15 cellular contexts compared by ENCODE assay signal in genomic region chr17:56142325-56142724, GRCh38. TPM values are rescaled to one million over a fixed set of nuclear protein-coding genes. Genes with fewer than 3 reads are reported as not detected.
DNase-seq lines count a peak whose midpoint lies in the region; ATAC-seq and TF ChIP-seq lines count a peak whose summit lies in the region.
"Had no signal": no experiment of that assay in that cellular context is flagged by ENCODE, and none has a peak within 500 bp of the region (broad histone marks: within the 10 kb centered on the region; RNA-seq: fewer than 3 reads in every experiment).

No MANE protein-coding gene starts in this region.

- no peak for TF ChIP-seq CTCF in IMR-90 (conservative IDR thresholded peaks at IDR 0.05; ENCODE audit: low read depth, low read length)
- no peak for TF ChIP-seq CTCF in mammary epithelial cell (conservative IDR thresholded peaks at IDR 0.05 in 1 of 2, IDR thresholded peaks at IDR 0.05 in 1 of 2; ENCODE audit: extremely low read depth in 1 of 2, insufficient read depth in 1 of 2, low read depth in 1 of 2, low read length in 2 of 2)

- peak overlapping the region; percentile 94 for H4K91ac ChIP-seq in IMR-90 (ENCODE audit: insufficient read depth, low read depth, low read length)
- no peak overlapping the region for H4K91ac ChIP-seq in mesenchymal stem cell (ENCODE audit: low read length)

- H3K14ac ChIP-seq in IMR-90 (replicated peaks; ENCODE audit: low read depth, low read length) (peak overlapping the region; percentile 90), mesenchymal stem cell (ENCODE audit: low read length in 2 of 2) (no peak overlapping the region)

- H3K23ac ChIP-seq in IMR-90 (ENCODE audit: low read depth, low read length) (peak overlapping the region; percentile 84; the same call in 1 of the 2 replicates), mesenchymal stem cell (ENCODE audit: low read length in 2 of 2) (no peak overlapping the region)

- H2BK15ac ChIP-seq in IMR-90 (ENCODE audit: low read depth, low read length) (peak overlapping the region; percentile 78), mesenchymal stem cell (ENCODE audit: low read depth, poor library complexity, severe bottlenecking) (no peak overlapping the region)

- H2BK5ac ChIP-seq in IMR-90 (ENCODE audit: low read depth, low read length, poor library complexity, severe bottlenecking) (peak overlapping the region; percentile 90), mesenchymal stem cell (ENCODE audit: low read depth, low read length, poor library complexity, severe bottlenecking) (no peak overlapping the region)

- H3K4ac ChIP-seq in IMR-90 (ENCODE audit: low read depth, low read length), result peak overlapping the region; percentile 90
- no peak overlapping the region for H3K4ac ChIP-seq in mesenchymal stem cell (ENCODE audit: low read depth in 1 of 2, low read length in 2 of 2)

- CTCF ChIA-PET in IMR-90 (lab: Yijun Ruan, JAX) (interaction anchor here (0.9 to 1.2 kb wide), 3 partner anchors 13 to 178 kb away, joined by 3 read pairs; no protein-coding TSS in a partner anchor), mammary epithelial cell (lab: Charles Lee; ENCODE audit: low non-redundant PET) (no interaction called here)

- TF ChIP-seq POLR2A in IMR-90 (IDR thresholded peaks at IDR 0.05; ENCODE audit: low read depth, low read length), result no peak

- intact Hi-C loops in IMR-90 (cut with micrococcal nuclease), result loop anchor here (5.0 kb wide), 1 partner anchor 150 kb away; no protein-coding TSS in a partner anchor
- intact Hi-C loops in mammary epithelial cell (cut with micrococcal nuclease), result no loop called here

- peak; percentile 84 for ATAC-seq in IMR-90 (ENCODE audit: low read depth)
- no peak for ATAC-seq in GM21367 (IDR thresholded peaks at IDR 0.05; ENCODE audit: unreplicated experiment)
- no peak for ATAC-seq in GM19395 (IDR thresholded peaks at IDR 0.05; ENCODE audit: unreplicated experiment)
- no peak for ATAC-seq in GM19397 (IDR thresholded peaks at IDR 0.05; ENCODE audit: unreplicated experiment)
- ATAC-seq in HG03095 (IDR thresholded peaks at IDR 0.05; ENCODE audit: unreplicated experiment), result no peak
- ATAC-seq: naive thymus-derived CD8-positive, alpha-beta T cell had no signal

- peak overlapping the region; percentile 85 for H3K27ac ChIP-seq in IMR-90 (ENCODE audit: insufficient read depth, low read length)
- no peak overlapping the region for H3K27ac ChIP-seq in mammary epithelial cell (ENCODE audit: insufficient read depth, low read depth, low read length)
- no peak overlapping the region for H3K27ac ChIP-seq in mesenchymal stem cell (ENCODE audit: low read length, poor library complexity, severe bottlenecking)
- H3K27ac ChIP-seq: coronary artery, esophagus squamous epithelium, thyroid gland had no signal

- TF ChIP-seq RAD21 in IMR-90 (IDR thresholded peaks at IDR 0.05; ENCODE audit: low read length), result no peak

- no peak overlapping the region for H3K9ac ChIP-seq in IMR-90 (ENCODE audit: low read depth, low read length)
- H3K9ac ChIP-seq in mammary epithelial cell (ENCODE audit: insufficient read depth, low read length), result no peak overlapping the region
- H3K9ac ChIP-seq in mesenchymal stem cell (ENCODE audit: low read length), result no peak overlapping the region

- H3K4me3 ChIP-seq in IMR-90 (ENCODE audit: insufficient read depth, low read depth, low read length) (no peak overlapping the region), mammary epithelial cell (replicated peaks in 1 of 3; ENCODE audit: insufficient read depth in 1 of 3, low read depth in 2 of 3, low read length in 3 of 3) (no peak overlapping the region), mesenchymal stem cell (ENCODE audit: insufficient read depth in 1 of 2, low read depth in 1 of 2, low read length in 2 of 2) (no peak overlapping the region)
- H3K4me3 ChIP-seq: coronary artery, esophagus squamous epithelium, thyroid gland had no signal

- H2AK5ac ChIP-seq in IMR-90 (ENCODE audit: low read depth, low read length) (peak overlapping the region; percentile 32), mesenchymal stem cell (ENCODE audit: low read length, severe bottlenecking) (no peak overlapping the region)

- H3K9me1 ChIP-seq in IMR-90 (ENCODE audit: insufficient read depth, low read length), result peaks cover 4% of the 10 kb centered on the region; the same call in 1 of the 2 replicates

- no peak overlapping the region for H2AK9ac ChIP-seq in IMR-90 (replicated peaks; ENCODE audit: low read depth, low read length, poor library complexity)

- peak overlapping the region; percentile 91 for H2BK20ac ChIP-seq in IMR-90 (ENCODE audit: low read depth, low read length)

- H3K79me2 ChIP-seq in mammary epithelial cell (ENCODE audit: insufficient read depth, low read length), result no peaks in the 10 kb centered on the region

- H3K4me1 ChIP-seq in IMR-90 (ENCODE audit: control insufficient read depth, insufficient read depth, low read length), result peaks cover 9% of the 10 kb centered on the region
- no peaks in the 10 kb centered on the region for H3K4me1 ChIP-seq in mammary epithelial cell (ENCODE audit: insufficient read depth, low read length)
- H3K4me1 ChIP-seq in mesenchymal stem cell (ENCODE audit: control insufficient read depth, insufficient read depth, low read depth, low read length), result no peaks in the 10 kb centered on the region
- H3K4me1 ChIP-seq: esophagus squamous epithelium, thyroid gland had no signal

- peak overlapping the region; percentile 95 for H2BK120ac ChIP-seq in IMR-90 (ENCODE audit: low read depth, low read length)
- H2BK120ac ChIP-seq in mesenchymal stem cell (ENCODE audit: low read depth, low read length), result no peak overlapping the region

- peak overlapping the region; percentile 70 for H2AFZ ChIP-seq in IMR-90 (replicated peaks; ENCODE audit: low read length, poor library complexity)
- H2AFZ ChIP-seq in mammary epithelial cell (ENCODE audit: low read depth, low read length), result no peak overlapping the region
- H2AFZ ChIP-seq in mesenchymal stem cell (ENCODE audit: low read depth, low read length), result no peak overlapping the region

- in situ Hi-C loops in IMR-90 (cut with MboI; ENCODE audit: low sequenced_read_pairs) (no loop called here), mammary epithelial cell (cut with MboI; ENCODE audit: low sequenced_read_pairs in 2 of 2) (no loop called here)

- dilution Hi-C loops in IMR-90 (cut with HindIII; ENCODE audit: low sequenced_read_pairs, unreplicated experiment), result no loop called here
- dilution Hi-C loops in mammary epithelial cell (cut with HindIII; ENCODE audit: low sequenced_read_pairs), result no loop called here

- peak overlapping the region; percentile 63 to 81 for H4K8ac ChIP-seq in IMR-90 (ENCODE audit: low read depth in 2 of 2, low read length in 2 of 2)
- H4K8ac ChIP-seq in mesenchymal stem cell (ENCODE audit: low read length), result no peak overlapping the region

- H3K79me1 ChIP-seq in IMR-90 (ENCODE audit: low read depth in 1 of 2, low read length in 2 of 2), result no peaks in the 10 kb centered on the region
- H3K79me1 ChIP-seq in mesenchymal stem cell (replicated peaks; ENCODE audit: low read length, poor library complexity, severe bottlenecking), result no peaks in the 10 kb centered on the region

- POLR2A ChIA-PET in IMR-90 (lab: Charles Lee; ENCODE audit: unreplicated experiment), result interaction anchor here (0.5 to 0.6 kb wide), 2 partner anchors 12 to 15 kb away, joined by 3 read pairs; no protein-coding TSS in a partner anchor

- H3K4me2 ChIP-seq in IMR-90 (ENCODE audit: low read depth, low read length), result no peak overlapping the region; the same call in 1 of the 2 replicates
- no peak overlapping the region for H3K4me2 ChIP-seq in mammary epithelial cell (ENCODE audit: insufficient read depth, low read depth, low read length)
- H3K4me2 ChIP-seq in mesenchymal stem cell (ENCODE audit: low read length, poor library complexity, severe bottlenecking), result no peak overlapping the region

- H3K56ac ChIP-seq in IMR-90 (ENCODE audit: extremely low read depth, insufficient read depth, low read length), result peak overlapping the region; percentile 48; the same call in 1 of the 2 replicates

- peak overlapping the region; percentile 61; the same call in 1 of the 2 replicates for H4K5ac ChIP-seq in IMR-90 (ENCODE audit: low read depth, low read length)

- no CpG with 5 or more reads among the region's 1 CpG for WGBS in IMR-90 (ENCODE audit: extremely low coverage in 2 of 2, insufficient read length in 1 of 2), 2 experiments
- WGBS in mammary epithelial cell (ENCODE audit: low coverage, missing lambda C conversion rate), result no CpG with 5 or more reads among the region's 1 CpG
- WGBS in mesenchymal stem cell, result 38% methylated on average over 1 of the region's 1 CpG

- H4K20me1 ChIP-seq in IMR-90 (ENCODE audit: insufficient read depth, low read length) (no peaks in the 10 kb centered on the region), mammary epithelial cell (ENCODE audit: insufficient read depth, low read length) (no peaks in the 10 kb centered on the region)

- H3K9me3 ChIP-seq in IMR-90 (ENCODE audit: control insufficient read depth, insufficient read depth, low read length) (no peaks in the 10 kb centered on the region), mammary epithelial cell (replicated peaks; ENCODE audit: insufficient read depth, low read length) (no peaks in the 10 kb centered on the region), mesenchymal stem cell (ENCODE audit: control insufficient read depth, low read length) (no peaks in the 10 kb centered on the region)
- H3K9me3 ChIP-seq: esophagus squamous epithelium, thyroid gland had no signal

- H3K36me3 ChIP-seq in IMR-90 (ENCODE audit: control insufficient read depth, insufficient read depth, low read length), result no peaks in the 10 kb centered on the region
- no peaks in the 10 kb centered on the region for H3K36me3 ChIP-seq in mammary epithelial cell (ENCODE audit: insufficient read depth, low read length)
- H3K36me3 ChIP-seq in mesenchymal stem cell (ENCODE audit: control insufficient read depth in 1 of 2, insufficient read depth in 2 of 2, low read depth in 1 of 2, low read length in 2 of 2), result no peaks in the 10 kb centered on the region
- H3K36me3 ChIP-seq: esophagus squamous epithelium, thyroid gland had no signal

- H3K18ac ChIP-seq in IMR-90 (ENCODE audit: low read depth, low read length) (peak overlapping the region; percentile 69; the same call in 1 of the 2 replicates), mesenchymal stem cell (ENCODE audit: low read depth in 1 of 2, low read length in 2 of 2) (no peak overlapping the region)

- no peaks in the 10 kb centered on the region for H3K27me3 ChIP-seq in IMR-90 (ENCODE audit: control insufficient read depth, insufficient read depth, low read length)
- H3K27me3 ChIP-seq in mammary epithelial cell (ENCODE audit: insufficient read depth, low read length), result no peaks in the 10 kb centered on the region
- no peaks in the 10 kb centered on the region for H3K27me3 ChIP-seq in mesenchymal stem cell (ENCODE audit: control insufficient read depth in 1 of 2, insufficient read depth in 1 of 2, low read length in 2 of 2)
- H3K27me3 ChIP-seq: esophagus squamous epithelium, thyroid gland had no signal

- DNase-seq in AG08396 (ENCODE audit: low spot score), result peak; percentile 74
- DNase-seq in IMR-90, result peak; percentile 95
- peak; percentile 18 for DNase-seq in mammary epithelial cell
- DNase-seq in mesenchymal stem cell, result peak; percentile 10
- DNase-seq: activated CD4-positive, alpha-beta T cell treated with anti-CD3 and anti-CD28 coated beads, Interleukin-2, amount 50 U/mL, for 48 hours; esophagus squamous epithelium; naive thymus-derived CD8-positive, alpha-beta T cell; NCI-H1417; stimulated activated CD4-positive, alpha-beta T cell treated with anti-CD3 and anti-CD28 coated beads, Interleukin-4, amount 100 ng/mL, for 1 hour; thyroid gland had no signal

- no peak overlapping the region for H2BK12ac ChIP-seq in mesenchymal stem cell (ENCODE audit: low read length in 2 of 2)

- BruUV-seq in IMR-90 (replicated peaks; lab: Mats Ljungman, UMichigan) (no TSS peak), mammary epithelial cell (replicated peaks; lab: Mats Ljungman, UMichigan) (no TSS peak)

RNA-seq across cellular contexts. Expression of gene ANKFN1, which starts 10.9 kb away (rescaled TPM):
- total RNA-seq in IMR-90 (2012; rRNA removed) (under 0.01 TPM in 1 of 2 replicates, not detected in the other), mammary epithelial cell (not detected)
- polyA plus RNA-seq in IMR-90 (2012; rRNA removed) (not detected in 2 replicates), mammary epithelial cell (not detected)
- polyA plus RNA-seq in IMR-90 (2012; cell fraction: cytosol; rRNA removed), result 0.01 and 0.04 TPM in 2 replicates
- polyA plus RNA-seq in IMR-90 (2012; cell fraction: nucleus; rRNA removed; ENCODE audit: low replicate concordance), result 0.05 TPM in 1 of 2 replicates, not detected in the other
- not detected for polyA minus RNA-seq in mammary epithelial cell
- polyA plus RNA-seq in mesenchymal stem cell (2013, experiment 1 of 2), result not detected
- not detected for polyA plus RNA-seq in mesenchymal stem cell (2013, experiment 2 of 2)
- total RNA-seq: naive thymus-derived CD8-positive, alpha-beta T cell had no signal
- polyA plus RNA-seq: naive thymus-derived CD8-positive, alpha-beta T cell had no signal

Comparison
In these comparisons a context has a peak if more than half of its experiments do, and no peak if none do; other contexts are left out.
1. DNase-seq: peak in every context shown above with its lines; median percentile 95 in IMR-90; 74 in AG08396; 18 in mammary epithelial cell; 10 in mesenchymal stem cell.